ENCODE assay signal across 10 cellular contexts in the genomic region with DNA sequence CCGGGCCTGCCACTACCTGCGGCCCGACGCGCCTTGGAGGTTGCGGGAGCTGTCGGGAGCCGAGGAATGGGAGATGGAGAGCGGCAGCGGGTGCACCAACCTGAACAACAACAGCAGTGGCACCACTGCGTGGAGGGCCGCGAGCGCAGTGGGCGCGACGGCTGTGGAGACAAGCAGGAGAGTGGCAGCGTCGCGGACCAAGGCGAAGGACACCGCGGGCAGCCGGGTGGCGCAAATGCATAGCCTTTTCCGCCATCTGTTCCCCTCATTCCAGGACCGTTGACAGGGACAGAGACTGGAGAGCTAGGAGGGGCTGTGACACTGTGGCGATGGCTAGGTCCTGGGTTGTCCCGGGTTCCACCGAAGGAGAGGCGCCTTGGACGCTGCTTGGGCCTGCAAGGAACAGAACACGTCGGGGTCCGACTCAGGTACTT. TPM values are rescaled to one million over a fixed set of nuclear protein-coding genes. Genes with fewer than 3 reads are reported as not detected.
DNase-seq lines count a peak whose midpoint lies in the region; ATAC-seq and TF ChIP-seq lines count a peak whose summit lies in the region.
"Had no signal": no experiment of that assay in that cellular context is flagged by ENCODE, and none has a peak within 500 bp of the region (broad histone marks: within the 10 kb centered on the region; RNA-seq: fewer than 3 reads in every experiment).

No MANE protein-coding gene starts in this region.

- TF ChIP-seq CTCF in left ventricle myocardium inferior (IDR thresholded peaks at IDR 0.05; ENCODE audit: borderline replicate concordance) (no peak), ascending aorta (IDR thresholded peaks at IDR 0.05) (no peak), upper lobe of right lung (IDR thresholded peaks at IDR 0.05) (no peak)

- H3K36me3 ChIP-seq in left ventricle myocardium inferior (no peaks in the 10 kb centered on the region), ascending aorta (no peaks in the 10 kb centered on the region), upper lobe of right lung (no peaks in the 10 kb centered on the region)

- DNase-seq in left ventricle myocardium inferior (no peak), left cardiac atrium (no peak), ascending aorta (ENCODE audit: low spot score in 2 of 2) (no peak), naive B cell (no peak), upper lobe of right lung (no peak), NCI-H128 (lab: John Stamatoyannopoulos, UW; ENCODE audit: unreplicated experiment) (no peak)
- DNase-seq in stimulated activated CD4-positive, alpha-beta T cell treated with anti-CD3 and anti-CD28 coated beads, Interleukin-2, amount 100 ng/mL, for 48 hours: no peak
- DNase-seq: NCI-H510A had no signal

- intact Hi-C loops in left ventricle myocardium inferior (cut with micrococcal nuclease): no loop called here
- intact Hi-C loops in left cardiac atrium (cut with DNase I): no loop called here
- intact Hi-C loops in ascending aorta (cut with DNase I): no loop called here
- intact Hi-C loops in upper lobe of right lung (cut with DNase I): no loop called here

- ATAC-seq in left cardiac atrium (no peak), naive B cell (ENCODE audit: low read depth in 2 of 2) (no peak), upper lobe of right lung (no peak), HG03565 (IDR thresholded peaks at IDR 0.05; ENCODE audit: unreplicated experiment) (no peak)

- peaks cover 0 to 2% (median 0%) of the 10 kb centered on the region in 7 donors for H3K9me3 Mint-ChIP-seq in naive B cell

- no peaks in the 10 kb centered on the region for H3K36me3 Mint-ChIP-seq in naive B cell

- H3K4me1 ChIP-seq in left ventricle myocardium inferior (no peaks in the 10 kb centered on the region), ascending aorta (no peaks in the 10 kb centered on the region), upper lobe of right lung (no peaks in the 10 kb centered on the region)

- H3K4me3 ChIP-seq in left ventricle myocardium inferior (peak overlapping the region; percentile 65), ascending aorta (peak overlapping the region; percentile 45 to 62), upper lobe of right lung (peak overlapping the region; percentile 53)

- peak overlapping the region; percentile 37 to 93 (median 78) for H3K27ac Mint-ChIP-seq in naive B cell

- no peaks in the 10 kb centered on the region for H3K9me3 ChIP-seq in left ventricle myocardium inferior (replicated peaks)
- H3K9me3 ChIP-seq in ascending aorta: no peaks in the 10 kb centered on the region
- H3K9me3 ChIP-seq in upper lobe of right lung: no peaks in the 10 kb centered on the region

- H3K27me3 Mint-ChIP-seq in naive B cell: peaks cover 0 to 11% (median 0%) of the 10 kb centered on the region in 3 donors

- peak overlapping the region; percentile 78 to 98 (median 88) for H3K4me3 Mint-ChIP-seq in naive B cell

- peaks cover 13% of the 10 kb centered on the region for H3K27me3 ChIP-seq in left ventricle myocardium inferior (ENCODE audit: low read depth)
- H3K27me3 ChIP-seq in ascending aorta: no peaks in the 10 kb centered on the region
- H3K27me3 ChIP-seq in upper lobe of right lung: no peaks in the 10 kb centered on the region

- H3K27ac ChIP-seq in left ventricle myocardium inferior (replicated peaks): no peak overlapping the region
- no peak overlapping the region for H3K27ac ChIP-seq in ascending aorta
- H3K27ac ChIP-seq in upper lobe of right lung: no peak overlapping the region

- peaks cover 62 to 79% (median 65%) of the 10 kb centered on the region in 3 donors for H3K4me1 Mint-ChIP-seq in naive B cell

RNA-seq across cellular contexts. Expression of a gene that starts 1.0 kb away (rescaled TPM):
- total RNA-seq in left ventricle myocardium inferior: 0.33 TPM
- total RNA-seq in left cardiac atrium: under 1 TPM; 0.16 to 0.32 TPM
- total RNA-seq in ascending aorta: not detected
- polyA plus RNA-seq in naive B cell (ENCODE audit: low read depth in 6 of 6): 10 to 100 TPM in 2 of 6 donors, 1 to 10 TPM in 4; 1.7 to 21.9 (median 8.7) TPM
- total RNA-seq in upper lobe of right lung: 4.0 TPM
- polyA plus RNA-seq: keratinocyte had no signal

RNA-seq across cellular contexts. Expression of a gene that starts 32.1 kb away (rescaled TPM):
- total RNA-seq in left ventricle myocardium inferior (1,056 TPM), left cardiac atrium (1,000 to 10,000 TPM; 1,171 to 1,199 TPM), ascending aorta (2,929 TPM), upper lobe of right lung (1,275 TPM)
- 1,000 to 10,000 TPM; 3,399 to 4,973 (median 4,743) TPM for polyA plus RNA-seq in naive B cell (ENCODE audit: low read depth in 6 of 6)
